8 cellular contexts compared by ENCODE assay signal in the genomic region with DNA sequence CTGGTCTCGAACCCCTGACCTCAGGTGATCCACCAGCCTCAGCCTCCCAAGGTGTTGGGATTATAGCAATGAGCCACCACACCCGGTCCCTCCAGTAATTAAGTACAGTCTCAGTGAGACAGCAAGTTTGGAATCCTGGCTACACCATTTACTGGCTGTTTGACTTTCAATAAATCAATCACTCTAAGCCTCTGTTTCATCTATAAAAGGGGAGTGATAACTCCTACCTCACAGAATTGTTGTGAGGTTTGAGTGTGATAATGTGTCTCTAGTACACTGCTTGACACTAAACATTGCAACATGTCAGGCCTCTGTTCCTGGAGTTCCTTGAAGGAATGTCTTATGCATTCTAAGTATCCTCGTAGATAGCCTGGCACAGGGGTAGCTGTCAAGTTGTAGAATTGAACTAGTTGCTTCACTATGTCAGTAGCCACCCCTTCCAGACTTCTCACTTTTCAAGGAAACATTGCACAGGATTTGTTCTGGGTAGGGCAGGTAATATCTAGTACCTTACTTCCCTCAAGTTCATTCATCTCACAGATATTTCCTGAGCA. TPM values are rescaled to one million over a fixed set of nuclear protein-coding genes. Genes with fewer than 3 reads are reported as not detected.
DNase-seq lines count a peak whose midpoint lies in the region; ATAC-seq and TF ChIP-seq lines count a peak whose summit lies in the region.

No MANE protein-coding gene starts in this region.

- H3K4me3 Mint-ChIP-seq in nephron: peak overlapping the region; percentile 75 to 80 (median 79)

- peak overlapping the region; percentile 53; the same call in 1 of the 2 replicates for H3K4me3 ChIP-seq in BJ (ENCODE audit: low read depth, low read length)
- peak overlapping the region; percentile 63 for H3K4me3 ChIP-seq in Jurkat, Clone E6-1 (ENCODE audit: low read length)

- ATAC-seq in GM19328 (IDR thresholded peaks at IDR 0.05; ENCODE audit: unreplicated experiment) (no peak), GM21576 (IDR thresholded peaks at IDR 0.05; ENCODE audit: unreplicated experiment) (no peak)

- CTCF ChIA-PET in BJ (lab: Yijun Ruan, JAX): interaction anchor here (0.7 to 3.1 kb wide), 3 partner anchors 8 to 350 kb away, joined by 3 to 40 read pairs (median 18); a partner anchor contains a TSS

- H3K27ac Mint-ChIP-seq in nephron: peak overlapping the region; percentile 24 to 90 (median 82)

- no peak for TF ChIP-seq CTCF in BJ (IDR thresholded peaks at IDR 0.05; ENCODE audit: insufficient read depth, low read depth, low read length)
- TF ChIP-seq CTCF in nephron (IDR thresholded peaks at IDR 0.05; ENCODE audit: unreplicated experiment in 3 of 3): no peak

- H3K36me3 ChIP-seq in BJ (ENCODE audit: control insufficient read depth, insufficient read depth, low read length): peaks cover 8% of the 10 kb centered on the region

- peaks cover 16% of the 10 kb centered on the region for H3K36me3 Mint-ChIP-seq in nephron (ENCODE audit: low read depth)

- H3K9me3 Mint-ChIP-seq in nephron: no peaks in the 10 kb centered on the region

- H3K27me3 Mint-ChIP-seq in nephron (ENCODE audit: low read depth): peaks cover 7% of the 10 kb centered on the region

- intact Hi-C loops in posterior vena cava (cut with DNase I): no loop called here

- peaks cover 19% of the 10 kb centered on the region for H3K4me1 Mint-ChIP-seq in nephron

- POLR2A ChIA-PET in BJ (lab: Charles Lee): no interaction called here

- DNase-seq in BJ (ENCODE audit: low read depth): no peak
- no peak for DNase-seq in Jurkat, Clone E6-1 (ENCODE audit: low read depth, low spot score)
- peak; percentile 41 for DNase-seq in cerebellar cortex (ENCODE audit: low spot score)
- no peak for DNase-seq in posterior vena cava (ENCODE audit: low spot score)
- DNase-seq in COLO668 (lab: John Stamatoyannopoulos, UW; ENCODE audit: unreplicated experiment): no peak

- no peaks in the 10 kb centered on the region for H3K27me3 ChIP-seq in BJ (ENCODE audit: control insufficient read depth, insufficient read depth, low read length)

RNA-seq across cellular contexts. Expression of a gene that starts 12.4 kb away (rescaled TPM):
- polyA plus RNA-seq in BJ (2011; rRNA removed): 10.3 and 15.7 TPM in 2 replicates
- 6.6 and 9.8 TPM in 2 replicates for polyA minus RNA-seq in BJ (2011; rRNA and poly(A)+ RNA removed)
- polyA plus RNA-seq in Jurkat, Clone E6-1 (2012; ENCODE audit: insufficient read depth, insufficient read length): 18.4 TPM
- 10 to 100 TPM; 21.3 to 25.3 TPM for total RNA-seq in posterior vena cava

RNA-seq across cellular contexts. Expression of a gene that starts 19.3 kb away (rescaled TPM):
- polyA plus RNA-seq in BJ (2011; rRNA removed): 147 and 193 TPM in 2 replicates
- polyA minus RNA-seq in BJ (2011; rRNA and poly(A)+ RNA removed): 70.5 and 116 TPM in 2 replicates
- polyA plus RNA-seq in Jurkat, Clone E6-1 (2012; ENCODE audit: insufficient read depth, insufficient read length): 92.0 TPM
- 10 to 100 TPM; 34.7 to 37.3 TPM for total RNA-seq in posterior vena cava

RNA-seq across cellular contexts. Expression of a gene that starts 30.4 kb away (rescaled TPM):
- polyA plus RNA-seq in BJ (2011; rRNA removed): 46.1 and 57.4 TPM in 2 replicates
- 38.6 and 41.2 TPM in 2 replicates for polyA minus RNA-seq in BJ (2011; rRNA and poly(A)+ RNA removed)
- 84.2 TPM for polyA plus RNA-seq in Jurkat, Clone E6-1 (2012; ENCODE audit: insufficient read depth, insufficient read length)
- total RNA-seq in posterior vena cava: 10 to 100 TPM; 31.2 to 32.3 TPM

RNA-seq across cellular contexts. Expression of a gene that starts 34.4 kb away (rescaled TPM):
- polyA plus RNA-seq in BJ (2011; rRNA removed): 1.8 and 4.0 TPM in 2 replicates
- polyA minus RNA-seq in BJ (2011; rRNA and poly(A)+ RNA removed): 2.4 and 3.4 TPM in 2 replicates
- polyA plus RNA-seq in Jurkat, Clone E6-1 (2012; ENCODE audit: insufficient read depth, insufficient read length): 13.9 TPM
- total RNA-seq in posterior vena cava: 1 to 10 TPM; 1.4 to 1.5 TPM

RNA-seq across cellular contexts. Expression of a gene that starts 34.4 kb away (rescaled TPM):
- 56.5 and 72.7 TPM in 2 replicates for polyA plus RNA-seq in BJ (2011; rRNA removed)
- 32.6 and 60.6 TPM in 2 replicates for polyA minus RNA-seq in BJ (2011; rRNA and poly(A)+ RNA removed)
- 75.4 TPM for polyA plus RNA-seq in Jurkat, Clone E6-1 (2012; ENCODE audit: insufficient read depth, insufficient read length)
- 10 to 100 TPM; 20.9 to 26.8 TPM for total RNA-seq in posterior vena cava
